In genomic region chr11:71452354-71453020, GRCh38 we compare ENCODE assay signal across 8 cellular contexts. TPM values are rescaled to one million over a fixed set of nuclear protein-coding genes. Genes with fewer than 3 reads are reported as not detected.
DNase-seq lines count a peak whose midpoint lies in the region; ATAC-seq and TF ChIP-seq lines count a peak whose summit lies in the region.

No MANE protein-coding gene starts in this region.

- H3K27ac Mint-ChIP-seq in HFFc6: peak overlapping the region; percentile 2; the same call in 1 of the 2 replicates
- peak overlapping the region; percentile 90 for H3K27ac Mint-ChIP-seq in activated naive CD4-positive, alpha-beta T cell treated with anti-CD3 and anti-CD28 coated beads for 36 hours

- H3K27ac ChIP-seq in PC-9 (no peak overlapping the region), aorta (ENCODE audit: low read depth in 1 of 2, low read length in 2 of 2) (peak overlapping the region in 1 of 2 donors; percentile 69)

- H3K9me3 Mint-ChIP-seq in HFFc6: no peaks in the 10 kb centered on the region
- no peaks in the 10 kb centered on the region for H3K9me3 Mint-ChIP-seq in activated naive CD4-positive, alpha-beta T cell treated with anti-CD3 and anti-CD28 coated beads for 36 hours

- H3K9me2 ChIP-seq in PC-9 (ENCODE audit: insufficient read depth): no peaks in the 10 kb centered on the region

- no peak for ATAC-seq in aorta (ENCODE audit: low FRiP score)

- H4K20me1 ChIP-seq in PC-9 (ENCODE audit: insufficient read depth): peaks cover 10% of the 10 kb centered on the region; the same call in 1 of the 2 replicates

- WGBS in aorta, 2 donors: 2 to 3% methylated on average over 34 of the region's 34 CpGs

- H3K4me2 ChIP-seq in PC-9: peak overlapping the region; percentile 98

- H3K27me3 ChIP-seq in PC-9 (ENCODE audit: insufficient read depth, low read depth): no peaks in the 10 kb centered on the region
- no peaks in the 10 kb centered on the region for H3K27me3 ChIP-seq in aorta (ENCODE audit: control insufficient read depth in 1 of 2, insufficient read depth in 2 of 2, low read length in 1 of 2)

- peak overlapping the region; percentile 96 for H3K4me3 ChIP-seq in PC-9
- peak overlapping the region; percentile 64 to 71 for H3K4me3 ChIP-seq in aorta (ENCODE audit: low read length in 2 of 2)

- H3K4me1 Mint-ChIP-seq in HFFc6 (ENCODE audit: low read depth): peaks cover 43% of the 10 kb centered on the region
- peaks cover 50% of the 10 kb centered on the region for H3K4me1 Mint-ChIP-seq in activated naive CD4-positive, alpha-beta T cell treated with anti-CD3 and anti-CD28 coated beads for 36 hours (ENCODE audit: low read depth)

- BruUV-seq in PC-9 (replicated peaks; lab: Mats Ljungman, UMichigan): no TSS peak

- DNase-seq in AG20443 (ENCODE audit: low spot score) (peak; percentile 36), HFFc6 (no peak), PC-9 (peak; percentile 24 to 44), germinal center (ENCODE audit: low spot score) (peak; percentile 17), occipital lobe (lab: John Stamatoyannopoulos, UW) (peak; percentile 36), aorta (peak; percentile 79 to 80), 8988T (no peak)
- peak; percentile 75 for DNase-seq in activated naive CD4-positive, alpha-beta T cell treated with anti-CD3 and anti-CD28 coated beads for 36 hours

- no peaks in the 10 kb centered on the region for H3K9me3 ChIP-seq in PC-9 (ENCODE audit: insufficient read depth, low read depth)
- H3K9me3 ChIP-seq in aorta (ENCODE audit: control insufficient read depth, low read length): no peaks in the 10 kb centered on the region

- H3K4me3 Mint-ChIP-seq in HFFc6: peak overlapping the region; percentile 96
- peak overlapping the region; percentile 90 for H3K4me3 Mint-ChIP-seq in activated naive CD4-positive, alpha-beta T cell treated with anti-CD3 and anti-CD28 coated beads for 36 hours

- peaks cover 43% of the 10 kb centered on the region for H3K79me2 ChIP-seq in PC-9 (ENCODE audit: low read depth)

- CTCF ChIA-PET in PC-9 (lab: Charles Lee): interaction anchor here (0.5 to 1.0 kb wide), 7 partner anchors 26 to 810 kb away, joined by 3 to 15 read pairs (median 7); no protein-coding TSS in a partner anchor
- CTCF ChIA-PET in activated naive CD4-positive, alpha-beta T cell treated with anti-CD3 and anti-CD28 coated beads for 36 hours (lab: Charles Lee): no interaction called here

- H3K27me3 Mint-ChIP-seq in HFFc6 (ENCODE audit: insufficient read depth): no peaks in the 10 kb centered on the region
- no peaks in the 10 kb centered on the region for H3K27me3 Mint-ChIP-seq in activated naive CD4-positive, alpha-beta T cell treated with anti-CD3 and anti-CD28 coated beads for 36 hours (ENCODE audit: low read depth)

- H3K4me1 ChIP-seq in PC-9 (replicated peaks; ENCODE audit: insufficient read depth) (peaks cover 39% of the 10 kb centered on the region), aorta (ENCODE audit: control insufficient read depth in 1 of 2, insufficient read depth in 2 of 2, low read length in 2 of 2) (no peaks in the 10 kb centered on the region)

- peaks cover 14% of the 10 kb centered on the region; the same call in 1 of the 2 replicates for H3F3A ChIP-seq in PC-9 (ENCODE audit: insufficient read depth, low read depth)

- TF ChIP-seq CTCF in HFFc6 (IDR thresholded peaks at IDR 0.05) (no peak), PC-9 (conservative IDR thresholded peaks at IDR 0.05) (no peak)

- H3K36me3 Mint-ChIP-seq in HFFc6 (ENCODE audit: low read depth): peaks cover 18% of the 10 kb centered on the region
- H3K36me3 Mint-ChIP-seq in activated naive CD4-positive, alpha-beta T cell treated with anti-CD3 and anti-CD28 coated beads for 36 hours (ENCODE audit: low read depth): peaks cover 24% of the 10 kb centered on the region

- POLR2A ChIA-PET in PC-9 (lab: Charles Lee; ENCODE audit: unreplicated experiment): interaction anchor here (0.6 kb wide), 4 partner anchors 10 to 1815 kb away, joined by 7 to 17 read pairs (median 8); no protein-coding TSS in a partner anchor

- intact Hi-C loops in PC-9 (cut with micrococcal nuclease; ENCODE audit: unreplicated experiment): loop anchor here (2.0 to 10.0 kb wide), 2 partner anchors 28 to 132 kb away; partner anchors contain the start of gene KRTAP5-11
- intact Hi-C loops in activated naive CD4-positive, alpha-beta T cell treated with anti-CD3 and anti-CD28 coated beads for 36 hours (cut with micrococcal nuclease): loop anchor here (1.0 to 5.0 kb wide), 3 partner anchors 110 to 1250 kb away; partner anchors contain the start of genes ANAPC15 and FADD
- intact Hi-C loops in aorta (cut with DNase I): loop anchor here in 1 of 2 donors (5.0 kb wide), 1 partner anchor 150 kb away; no protein-coding TSS in a partner anchor

- H2AFZ ChIP-seq in PC-9: peak overlapping the region; percentile 93

- 0 out of 2 replicates have a peak, but pooled peaks cover 5% of the 10 kb centered on the region for H3K36me3 ChIP-seq in PC-9 (ENCODE audit: low read depth)
- no peaks in the 10 kb centered on the region for H3K36me3 ChIP-seq in aorta (ENCODE audit: control insufficient read depth in 1 of 2, insufficient read depth in 2 of 2, low read length in 1 of 2)

RNA-seq across cellular contexts. Expression of gene NADSYN1, which starts 0.5 kb away (rescaled TPM):
- 10 to 100 TPM; 39.3 to 48.0 (median 46.7) TPM for total RNA-seq in HFFc6 (2021; fragmentation: NEBNext Ultra II Directional; extraction: Animal tissue kit (Norgen Biotek cat#: 25700))
- total RNA-seq in PC-9 (2021) (118 and 120 TPM in 2 replicates), occipital lobe (22.0 TPM), aorta (10 to 100 TPM; 52.1 to 88.3 TPM)
- total RNA-seq in activated naive CD4-positive, alpha-beta T cell treated with anti-CD3 and anti-CD28 coated beads for 36 hours: 10 to 100 TPM; 76.6 to 78.9 TPM
- polyA plus RNA-seq in aorta: 100 to 1,000 TPM in 1 of 2 donors, 10 to 100 TPM in 1; 22.7 to 137 TPM

RNA-seq across cellular contexts. Expression of gene DHCR7, which starts 4.3 kb away (rescaled TPM):
- 10 to 100 TPM; 44.6 to 55.9 (median 48.9) TPM for total RNA-seq in HFFc6 (2021; fragmentation: NEBNext Ultra II Directional; extraction: Animal tissue kit (Norgen Biotek cat#: 25700))
- 118 and 311 TPM in 2 replicates for total RNA-seq in PC-9 (2021)
- total RNA-seq in activated naive CD4-positive, alpha-beta T cell treated with anti-CD3 and anti-CD28 coated beads for 36 hours: 10 to 100 TPM; 52.0 to 58.7 TPM
- 24.2 TPM for total RNA-seq in occipital lobe
- total RNA-seq in aorta: 10 to 100 TPM; 22.0 to 27.8 TPM
- polyA plus RNA-seq in aorta: 1 to 10 TPM; 4.2 to 4.3 TPM

Comparison
In these comparisons a context has a peak if more than half of its experiments do, and no peak if none do; other contexts are left out.
1. DNase-seq: peak in AG20443 (single experiment), PC-9 (2 of 2), activated naive CD4-positive, alpha-beta T cell treated with anti-CD3 and anti-CD28 coated beads for 36 hours (single experiment), germinal center (single experiment), occipital lobe (single experiment) and aorta (2 of 2); none in HFFc6 (single experiment) and 8988T (single experiment).